Comparison of ENCODE assay signal across 24 cellular contexts in genomic region chr2:121446647-121447241, GRCh38.
A peak's percentile ranks its signal among the peaks of the same experiment; 100 is the strongest.
DNase-seq lines count a peak whose midpoint lies in the region; ATAC-seq and TF ChIP-seq lines count a peak whose summit lies in the region.
"Had no signal": no experiment of that assay in that cellular context is flagged by ENCODE, and none has a peak within 500 bp of the region (broad histone marks: within the 10 kb centered on the region; RNA-seq: fewer than 3 reads in every experiment).

No MANE protein-coding gene starts in this region.

- H2AK5ac ChIP-seq in mesendoderm (ENCODE audit: low read length) = no peak overlapping the region

- no peak overlapping the region for H2BK120ac ChIP-seq in mesendoderm (ENCODE audit: low read depth, low read length)

- H2BK15ac ChIP-seq in mesendoderm (replicated peaks; ENCODE audit: low read depth) = no peak overlapping the region

- WGBS in mesendoderm (ENCODE audit: extremely low coverage, insufficient coverage, low lambda C conversion rate) = no CpG with 5 or more reads among the region's 8 CpGs

- TF ChIP-seq CTCF in GM23338 (conservative IDR thresholded peaks at IDR 0.05; ENCODE audit: low read depth in 2 of 2) (no peak), RWPE2 (IDR thresholded peaks at IDR 0.05; ENCODE audit: poor library complexity, severe bottlenecking) (no peak), epithelial cell of esophagus (IDR thresholded peaks at IDR 0.05; ENCODE audit: insufficient read depth, low read depth, low read length, missing control alignments) (no peak)

- peak overlapping the region; percentile 15; the same call in 1 of the 2 replicates for H3K27ac Mint-ChIP-seq in GM23338
- H3K27ac Mint-ChIP-seq: B cell; CD8-positive, alpha-beta T cell had no signal

- DNase-seq in GM23338 (ENCODE audit: low spot score) (no peak), RWPE2 (ENCODE audit: low spot score) (no peak), epithelial cell of esophagus (ENCODE audit: low read depth) (peak; percentile 54), mesendoderm (peak; percentile 33), left lobe of liver (ENCODE audit: low spot score) (no peak), sciatic nerve (ENCODE audit: low spot score) (no peak)
- DNase-seq: Caco-2; CD8-positive, alpha-beta T cell; EL; GDM1; MM.1S; NCI-H1694; NCI-H2029 treated with DMSO at 0.1 percent for 48 hours; NCI-H526 treated with DMSO at 0.1 percent for 48 hours; RPMI8226; SHP77 had no signal

- no peaks in the 10 kb centered on the region for H3K4me1 Mint-ChIP-seq in GM23338
- H3K4me1 Mint-ChIP-seq: B cell, IgD-negative memory B cell had no signal

- no peaks in the 10 kb centered on the region for H3K79me1 ChIP-seq in mesendoderm (ENCODE audit: low read length)

- no peak overlapping the region for H3K4ac ChIP-seq in mesendoderm (ENCODE audit: low read depth, low read length)

- no peak overlapping the region for H3K23ac ChIP-seq in mesendoderm (ENCODE audit: low read length)

- no peak overlapping the region for H3K9ac ChIP-seq in mesendoderm (ENCODE audit: low read length)
- H3K9ac ChIP-seq: KMS-11 had no signal

- peaks cover 44% of the 10 kb centered on the region for H3K36me3 Mint-ChIP-seq in GM23338 (ENCODE audit: low read depth)

- H3K27me3 Mint-ChIP-seq in GM23338 (ENCODE audit: insufficient read depth, low read depth, poor library complexity) = no peaks in the 10 kb centered on the region
- H3K27me3 Mint-ChIP-seq: B cell, IgD-negative memory B cell had no signal

- no peak overlapping the region for H4K5ac ChIP-seq in mesendoderm (ENCODE audit: low read length)

- H3K4me1 ChIP-seq in GM23338 (ENCODE audit: insufficient read depth) (no peaks in the 10 kb centered on the region), RWPE2 (ENCODE audit: insufficient read depth, poor library complexity, severe bottlenecking) (no peaks in the 10 kb centered on the region), mesendoderm (ENCODE audit: control insufficient read depth, low read depth, low read length) (no peaks in the 10 kb centered on the region)
- H3K4me1 ChIP-seq: Caco-2 had no signal

- H3K27ac ChIP-seq in GM23338 (ENCODE audit: low read depth) = no peak overlapping the region
- H3K27ac ChIP-seq in RWPE2 (ENCODE audit: poor library complexity, severe bottlenecking) = no peak overlapping the region
- H3K27ac ChIP-seq in mesendoderm (ENCODE audit: low read depth, low read length) = no peak overlapping the region
- H3K27ac ChIP-seq: C4-2B, HL-60, KMS-11 had no signal

- no peaks in the 10 kb centered on the region for H3K9me3 ChIP-seq in RWPE2 (ENCODE audit: severe bottlenecking)
- H3K9me3 ChIP-seq: Caco-2 had no signal

- H3K36me3 ChIP-seq in GM23338 (ENCODE audit: insufficient read depth) = peaks cover 20% of the 10 kb centered on the region
- peaks cover 85% of the 10 kb centered on the region for H3K36me3 ChIP-seq in RWPE2 (ENCODE audit: low read depth)
- H3K36me3 ChIP-seq in mesendoderm (ENCODE audit: control insufficient read depth, insufficient read depth, low read length) = peaks cover 10% of the 10 kb centered on the region

- no peak overlapping the region for H2BK5ac ChIP-seq in mesendoderm (ENCODE audit: low read length)

- no peaks in the 10 kb centered on the region for H3K9me2 ChIP-seq in GM23338 (ENCODE audit: insufficient read depth)

- intact Hi-C loops in sciatic nerve (cut with DNase I) = no loop called here

- H3K79me2 ChIP-seq in GM23338 (replicated peaks; ENCODE audit: insufficient read depth) = no peaks in the 10 kb centered on the region
- no peaks in the 10 kb centered on the region for H3K79me2 ChIP-seq in mesendoderm (ENCODE audit: control insufficient read depth, insufficient read depth, low read length)

- H3K18ac ChIP-seq in mesendoderm (ENCODE audit: low read length) = no peak overlapping the region

- H3K4me2 ChIP-seq in GM23338 (no peak overlapping the region), mesendoderm (ENCODE audit: low read length) (no peak overlapping the region)
- H3K4me2 ChIP-seq: KMS-11 had no signal

- no peaks in the 10 kb centered on the region for H3K27me3 ChIP-seq in GM23338 (ENCODE audit: insufficient read depth)
- no peaks in the 10 kb centered on the region for H3K27me3 ChIP-seq in RWPE2 (ENCODE audit: insufficient read depth, poor library complexity, severe bottlenecking)
- H3K27me3 ChIP-seq in mesendoderm (ENCODE audit: insufficient read depth, low read length, poor library complexity) = no peaks in the 10 kb centered on the region

- H3F3A ChIP-seq in GM23338 (replicated peaks; ENCODE audit: low read depth) = no peaks in the 10 kb centered on the region

- H4K20me1 ChIP-seq in GM23338 (replicated peaks; ENCODE audit: insufficient read depth) = no peaks in the 10 kb centered on the region; the same call in 1 of the 2 replicates

- no peak for ATAC-seq in GM23338
- peak; percentile 53; the same call in 1 of the 3 replicates for ATAC-seq in RWPE2 (ENCODE audit: low read depth)
- no peak for ATAC-seq in GM21526 (IDR thresholded peaks at IDR 0.05; ENCODE audit: low FRiP score, unreplicated experiment)
- no peak for ATAC-seq in left lobe of liver
- no peak for ATAC-seq in sciatic nerve
- no peak for ATAC-seq in HG02885 (IDR thresholded peaks at IDR 0.05; ENCODE audit: poor library complexity, unreplicated experiment)
- ATAC-seq: CD8-positive, alpha-beta T cell; HCT116 had no signal

- H3K56ac ChIP-seq in mesendoderm (ENCODE audit: low read length) = no peak overlapping the region

- no peaks in the 10 kb centered on the region for H3K9me3 Mint-ChIP-seq in GM23338
- H3K9me3 Mint-ChIP-seq: CD8-positive, alpha-beta T cell; IgD-negative memory B cell had no signal

- no peak overlapping the region for H4K8ac ChIP-seq in mesendoderm (ENCODE audit: low read depth, low read length)

- H2AFZ ChIP-seq in GM23338 = no peak overlapping the region

- H3K4me3 Mint-ChIP-seq in GM23338 = no peak overlapping the region
- H3K4me3 Mint-ChIP-seq: B cell; CD8-positive, alpha-beta T cell; IgD-negative memory B cell had no signal

- no peak overlapping the region for H3K4me3 ChIP-seq in GM23338
- no peak overlapping the region for H3K4me3 ChIP-seq in RWPE2 (ENCODE audit: severe bottlenecking)
- H3K4me3 ChIP-seq in epithelial cell of esophagus (ENCODE audit: low read length) = no peak overlapping the region
- no peak overlapping the region for H3K4me3 ChIP-seq in mesendoderm (ENCODE audit: low read length)

TF ChIP-seq in GM23338, 12 proteins besides CTCF, POLR2A, EP300 and RAD21 (continues in another document):
- TF ChIP-seq NANOG (IDR thresholded peaks at IDR 0.05; ENCODE audit: borderline replicate concordance) (no peak), EZH2 (IDR thresholded peaks at IDR 0.05; ENCODE audit: low read depth, unreplicated experiment) (no peak), EZH2phosphoT487 (IDR thresholded peaks at IDR 0.05; ENCODE audit: unreplicated experiment) (no peak), ZNF331 (CRISPR knock-in tag; IDR thresholded peaks at IDR 0.05; ENCODE audit: low read depth) (no peak)

Comparison
In these comparisons a context has a peak if more than half of its experiments do, and no peak if none do; other contexts are left out.
1. DNase-seq: peak in epithelial cell of esophagus (single experiment) and mesendoderm (single experiment); none in GM23338 (single experiment), RWPE2 (single experiment), left lobe of liver (single experiment) and sciatic nerve (single experiment).